In the genomic region with DNA sequence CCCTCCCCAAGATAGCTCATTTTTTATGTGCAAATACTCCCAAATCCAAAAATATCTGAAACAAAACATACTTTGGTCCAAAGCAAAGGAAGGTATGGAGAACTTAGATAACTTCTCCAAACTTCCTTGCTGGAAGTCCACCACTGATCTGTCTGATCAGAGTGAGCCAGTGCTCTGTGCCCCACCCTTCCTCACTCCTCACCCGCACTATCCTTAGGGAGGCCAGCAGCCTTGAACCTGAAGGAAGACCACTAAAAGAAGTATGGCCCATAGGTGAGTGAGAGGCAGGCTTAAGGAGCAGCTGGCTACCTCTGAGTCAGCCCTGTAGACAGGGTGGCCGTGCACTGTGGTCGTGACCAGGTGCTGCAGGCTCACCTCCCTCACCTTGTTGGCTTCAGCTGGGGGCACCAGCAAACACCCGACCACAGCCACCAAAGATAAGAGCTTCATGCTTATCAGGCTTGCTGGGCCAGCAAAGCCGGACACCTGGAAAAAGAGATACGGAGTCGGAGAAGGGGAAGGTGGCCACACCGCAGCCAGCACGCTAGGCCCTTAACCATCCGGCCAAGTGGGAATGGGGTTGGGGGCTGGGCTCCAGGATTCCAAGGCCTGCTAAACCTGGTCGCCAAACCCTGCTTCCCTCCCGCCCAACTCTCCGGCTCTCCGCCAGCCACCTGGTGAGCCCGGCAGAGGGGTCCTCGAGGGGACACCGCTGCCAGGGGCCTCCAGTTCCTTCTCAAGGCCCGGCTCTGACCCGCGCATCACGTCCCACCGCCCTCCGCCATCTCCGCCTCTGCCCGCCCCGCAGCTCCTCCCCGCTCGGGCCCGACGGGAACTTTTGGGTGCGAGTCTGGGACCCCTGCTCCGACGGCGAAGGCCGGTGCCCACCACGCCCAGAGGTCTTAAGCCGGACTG, we compare ENCODE assay signal across 8 cellular contexts. TPM values are rescaled to one million over a fixed set of nuclear protein-coding genes. Genes with fewer than 3 reads are reported as not detected.
DNase-seq lines count a peak whose midpoint lies in the region; ATAC-seq and TF ChIP-seq lines count a peak whose summit lies in the region.

No MANE protein-coding gene starts in this region.

- in situ Hi-C loops in Caki2 (cut with HindIII; ENCODE audit: low pct_unique_long_range_greater_than_20kb, low sequenced_read_pairs), result no loop called here

- peaks cover 14% of the 10 kb centered on the region for H3K4me1 ChIP-seq in OCI-LY7 (ENCODE audit: insufficient read depth, low read length, poor library complexity, severe bottlenecking)
- H3K4me1 ChIP-seq in muscle layer of colon (ENCODE audit: insufficient read depth, low read length), result peaks cover 16% of the 10 kb centered on the region

- no peaks in the 10 kb centered on the region for H4K20me1 ChIP-seq in OCI-LY7 (ENCODE audit: insufficient read depth, low read length)

- H3K27ac ChIP-seq in OCI-LY7 (ENCODE audit: low read depth, low read length, poor library complexity, severe bottlenecking), result no peak overlapping the region
- H3K27ac ChIP-seq in muscle layer of colon (ENCODE audit: low read depth, low read length), result peak overlapping the region; percentile 2

- TF ChIP-seq CTCF in OCI-LY7 (conservative IDR thresholded peaks at IDR 0.05; ENCODE audit: low read length), result no peak

- H3K4me3 ChIP-seq in OCI-LY7 (ENCODE audit: low read depth, low read length, poor library complexity, severe bottlenecking) (peak overlapping the region; percentile 82), muscle layer of colon (ENCODE audit: low read depth in 1 of 2, low read length in 2 of 2) (peak overlapping the region; percentile 79 to 88)

- peaks cover 6% of the 10 kb centered on the region; the same call in 1 of the 2 replicates for H3K36me3 ChIP-seq in OCI-LY7 (ENCODE audit: insufficient read depth, low read length)
- peaks cover 36% of the 10 kb centered on the region for H3K36me3 ChIP-seq in muscle layer of colon (ENCODE audit: insufficient read depth, low read length)

- intact Hi-C loops in OCI-LY7 (cut with micrococcal nuclease; ENCODE audit: unreplicated experiment), result no loop called here
- intact Hi-C loops in dendritic cell treated with granulocyte-macrophage colony-stimulating factor and Interleukin-4, amounts not matched to agents 40 ng/mL and 50 ng/mL, for 4 days (cut with micrococcal nuclease), result loop anchor here (5.0 kb wide), 1 partner anchor 69 kb away; no protein-coding TSS in a partner anchor

- H3K9me3 ChIP-seq in OCI-LY7 (ENCODE audit: low read length) (peaks cover 5% of the 10 kb centered on the region; the same call in 1 of the 2 replicates), muscle layer of colon (ENCODE audit: low read length) (no peaks in the 10 kb centered on the region)

- CTCF ChIA-PET in OCI-LY7 (lab: Charles Lee; ENCODE audit: unreplicated experiment), result interaction anchor here (1.4 kb wide), 1 partner anchor 17 kb away, joined by 4 read pairs; no protein-coding TSS in a partner anchor

- H2AFZ ChIP-seq in OCI-LY7 (ENCODE audit: low read length), result peak overlapping the region; percentile 94

- no peaks in the 10 kb centered on the region for H3K79me2 ChIP-seq in OCI-LY7 (ENCODE audit: insufficient read depth, low read depth, low read length)

- DNase-seq in Caki2 (ENCODE audit: low read depth), result peak; percentile 50
- DNase-seq in OCI-LY7 (ENCODE audit: low spot score), result peak; percentile 20
- DNase-seq in EL, result no peak
- DNase-seq in NCI-H524 (lab: John Stamatoyannopoulos, UW), result no peak

- H3K9me3 Mint-ChIP-seq in dendritic cell treated with granulocyte-macrophage colony-stimulating factor and Interleukin-4, amounts not matched to agents 40 ng/mL and 50 ng/mL, for 4 days, result no peaks in the 10 kb centered on the region

- peaks cover 12% of the 10 kb centered on the region for H3K4me1 Mint-ChIP-seq in dendritic cell treated with granulocyte-macrophage colony-stimulating factor and Interleukin-4, amounts not matched to agents 40 ng/mL and 50 ng/mL, for 4 days (ENCODE audit: low read depth)

- peak overlapping the region; percentile 82 for H3K4me3 Mint-ChIP-seq in dendritic cell treated with granulocyte-macrophage colony-stimulating factor and Interleukin-4, amounts not matched to agents 40 ng/mL and 50 ng/mL, for 4 days

- H3K27me3 Mint-ChIP-seq in dendritic cell treated with granulocyte-macrophage colony-stimulating factor and Interleukin-4, amounts not matched to agents 40 ng/mL and 50 ng/mL, for 4 days, result peaks cover 6% of the 10 kb centered on the region

- BruUV-seq in OCI-LY7 (replicated peaks; lab: Mats Ljungman, UMichigan), result no TSS peak

- POLR2A ChIA-PET in OCI-LY7 (lab: Charles Lee), result interaction anchor here (0.9 kb wide), 1 partner anchor 1605 kb away, joined by 3 read pairs; no protein-coding TSS in a partner anchor

- peaks cover 21% of the 10 kb centered on the region for H3K36me3 Mint-ChIP-seq in dendritic cell treated with granulocyte-macrophage colony-stimulating factor and Interleukin-4, amounts not matched to agents 40 ng/mL and 50 ng/mL, for 4 days (ENCODE audit: low read depth)

- H3K27me3 ChIP-seq in muscle layer of colon (ENCODE audit: control insufficient read depth in 1 of 2, insufficient read depth in 2 of 2, low read length in 2 of 2), result no peaks in the 10 kb centered on the region

- H3K27ac Mint-ChIP-seq in dendritic cell treated with granulocyte-macrophage colony-stimulating factor and Interleukin-4, amounts not matched to agents 40 ng/mL and 50 ng/mL, for 4 days, result peak overlapping the region; percentile 82

- peak overlapping the region; percentile 62 for H3K9ac ChIP-seq in muscle layer of colon (ENCODE audit: low read length)

- peak overlapping the region; percentile 81 for H3K4me2 ChIP-seq in OCI-LY7 (ENCODE audit: low read length)

- H3K9me2 ChIP-seq in OCI-LY7 (ENCODE audit: insufficient read depth, low read length), result no peaks in the 10 kb centered on the region

- ATAC-seq in GM19035 (IDR thresholded peaks at IDR 0.05; ENCODE audit: unreplicated experiment) (peak; percentile 82), HG03097 (IDR thresholded peaks at IDR 0.05; ENCODE audit: low FRiP score, unreplicated experiment) (peak; percentile 49)

RNA-seq across cellular contexts. Expression of a gene that starts 0.5 kb away (rescaled TPM):
- total RNA-seq in Caki2 (2014; rRNA removed; shearing (Covaris generic); ENCODE audit: low replicate concordance), result 388 and 475 TPM in 2 replicates
- total RNA-seq in OCI-LY7 (2014; rRNA removed; shearing (Covaris generic)), result 35.3 and 35.9 TPM in 2 replicates
- total RNA-seq in OCI-LY7 (2022), result 24.8 and 28.5 TPM in 2 replicates

RNA-seq across cellular contexts. Expression of a gene that starts 26.7 kb away (rescaled TPM):
- 0.07 and 0.41 TPM in 2 replicates for total RNA-seq in Caki2 (2014; rRNA removed; shearing (Covaris generic); ENCODE audit: low replicate concordance)
- total RNA-seq in OCI-LY7 (2014; rRNA removed; shearing (Covaris generic)), result not detected in 2 replicates
- not detected in 2 replicates for total RNA-seq in OCI-LY7 (2022)

RNA-seq across cellular contexts. Expression of a gene that starts 36.9 kb away (rescaled TPM):
- 65.4 and 75.0 TPM in 2 replicates for total RNA-seq in Caki2 (2014; rRNA removed; shearing (Covaris generic); ENCODE audit: low replicate concordance)
- not detected in 2 replicates for total RNA-seq in OCI-LY7 (2014; rRNA removed; shearing (Covaris generic))
- not detected in 2 replicates for total RNA-seq in OCI-LY7 (2022)

RNA-seq across cellular contexts. Expression of a gene that starts 41.5 kb away (rescaled TPM):
- total RNA-seq in Caki2 (2014; rRNA removed; shearing (Covaris generic); ENCODE audit: low replicate concordance), result not detected in 2 replicates
- not detected in 2 replicates for total RNA-seq in OCI-LY7 (2014; rRNA removed; shearing (Covaris generic))
- not detected in 2 replicates for total RNA-seq in OCI-LY7 (2022)

Comparison
In these comparisons a context has a peak if more than half of its experiments do, and no peak if none do; other contexts are left out.
1. DNase-seq: peak in Caki2 (single experiment) and OCI-LY7 (single experiment); none in EL (single experiment) and NCI-H524 (0 of 2).
2. RNA of a gene that starts 0.5 kb away (total RNA-seq): 388 to 475 TPM in Caki2; 24.8 to 35.9 TPM in OCI-LY7; every median in the first group is over 10 times any median in the second.
3. RNA of a gene that starts 36.9 kb away (total RNA-seq): 65.4 to 75.0 TPM in Caki2; not detected in OCI-LY7; every median in the first group is over 10 times any median in the second.